ENCODE assay signal across 30 cellular contexts in the genomic region with DNA sequence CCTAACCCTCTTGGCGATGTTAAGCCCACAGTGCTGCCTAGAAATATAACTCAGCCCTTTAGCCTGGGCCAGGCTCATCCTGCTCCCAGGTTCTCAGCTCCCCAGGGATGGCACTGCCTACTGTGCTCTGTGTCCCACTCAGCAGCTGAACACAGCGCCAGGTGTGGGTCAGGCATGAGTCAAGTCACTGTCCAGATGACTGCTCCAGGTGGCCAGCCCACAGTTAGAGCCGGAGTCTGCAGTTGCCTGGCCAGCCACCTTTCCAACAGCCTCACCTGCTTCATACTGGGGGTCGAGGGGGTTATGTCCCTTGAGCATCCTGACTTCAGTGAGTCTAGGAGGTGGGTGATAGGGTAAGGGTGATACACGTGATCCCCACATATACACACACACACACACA. TPM values are rescaled to one million over a fixed set of nuclear protein-coding genes. Genes with fewer than 3 reads are reported as not detected.
A peak's percentile ranks its signal among the peaks of the same experiment; 100 is the strongest.
DNase-seq lines count a peak whose midpoint lies in the region; ATAC-seq and TF ChIP-seq lines count a peak whose summit lies in the region.
"Had no signal": no experiment of that assay in that cellular context is flagged by ENCODE, and none has a peak within 500 bp of the region (broad histone marks: within the 10 kb centered on the region; RNA-seq: fewer than 3 reads in every experiment).

No MANE protein-coding gene starts in this region.

- peak overlapping the region; percentile 14 to 82 (median 39); a peak in 17 of 22 replicates for H3K4me2 ChIP-seq in BLaER1 treated with 17β-estradiol and CSF1 and Interleukin-3, amounts not matched to agents 10 nM and 100 nM

- H3K36me3 ChIP-seq in BLaER1 treated with 17β-estradiol and CSF1 and Interleukin-3, amounts not matched to agents 10 nM and 100 nM = peaks cover 44 to 93% (median 74%) of the 10 kb centered on the region in 11 experiments
- no peaks in the 10 kb centered on the region for H3K36me3 ChIP-seq in WERI-Rb-1
- H3K36me3 ChIP-seq in HAP-1 (replicated peaks) = no peaks in the 10 kb centered on the region; the same call in 1 of the 2 replicates
- no peaks in the 10 kb centered on the region for H3K36me3 ChIP-seq in body of pancreas (replicated peaks in 1 of 2; ENCODE audit: insufficient read depth in 1 of 2, low read depth in 2 of 2)
- H3K36me3 ChIP-seq: heart left ventricle, uterus had no signal

- no peak overlapping the region for H3K4me3 Mint-ChIP-seq in progenitor cell of endocrine pancreas (ENCODE audit: low read depth)
- H3K4me3 Mint-ChIP-seq: activated CD4-positive, alpha-beta T cell treated with anti-CD3 and anti-CD28 coated beads, Interleukin-2, amount 10 ng/mL, durations not matched to agents 7 days and 5 days; dendritic cell treated with granulocyte-macrophage colony-stimulating factor and Interleukin-4, amounts not matched to agents 40 ng/mL and 50 ng/mL, for 4 days; IgD-negative memory B cell; stimulated activated memory B cell treated with anti-CD40 and anti-IgM and Interleukin-4, amounts not matched to agents 10 μg/mL and 1 μg/mL and 100 μg/mL, for 72 hours; WTC11 had no signal

- no peak for ATAC-seq in body of pancreas
- ATAC-seq: heart left ventricle; naive thymus-derived CD4-positive, alpha-beta T cell; Panc1; stimulated activated memory B cell treated with anti-CD40 and anti-IgM and Interleukin-4, amounts not matched to agents 10 μg/mL and 1 μg/mL and 100 μg/mL, for 72 hours; WTC11 had no signal

- no peaks in the 10 kb centered on the region for H3K36me3 Mint-ChIP-seq in progenitor cell of endocrine pancreas (ENCODE audit: insufficient read depth)
- H3K36me3 Mint-ChIP-seq: IgD-negative memory B cell; stimulated activated memory B cell treated with anti-CD40 and anti-IgM and Interleukin-4, amounts not matched to agents 10 μg/mL and 1 μg/mL and 100 μg/mL, for 72 hours; WTC11 had no signal

- H4K20me1 ChIP-seq in BLaER1 treated with 17β-estradiol and CSF1 and Interleukin-3, amounts not matched to agents 10 nM and 100 nM = peaks cover 95 to 99% (median 98%) of the 10 kb centered on the region in 11 experiments

- intact Hi-C loops in body of pancreas (cut with DNase I) = no loop called here

- H3K27ac ChIP-seq in 22Rv1 (peak overlapping the region; percentile 85), WERI-Rb-1 (no peak overlapping the region), body of pancreas (peak overlapping the region in 1 of 4 donors; percentile 18)
- peak overlapping the region in 5 of 11 experiments; percentile 7 to 38 (median 28); a peak in 5 of 22 replicates for H3K27ac ChIP-seq in BLaER1 treated with 17β-estradiol and CSF1 and Interleukin-3, amounts not matched to agents 10 nM and 100 nM
- H3K27ac ChIP-seq: esophagus muscularis mucosa, heart left ventricle, testis, uterus had no signal

- H3K27me3 ChIP-seq in BLaER1 treated with 17β-estradiol and CSF1 and Interleukin-3, amounts not matched to agents 10 nM and 100 nM = no peaks in the 10 kb centered on the region
- no peaks in the 10 kb centered on the region for H3K27me3 ChIP-seq in WERI-Rb-1 (ENCODE audit: insufficient read depth, low read depth, severe bottlenecking)
- no peaks in the 10 kb centered on the region for H3K27me3 ChIP-seq in HAP-1 (ENCODE audit: low read depth)
- H3K27me3 ChIP-seq in body of pancreas = no peaks in the 10 kb centered on the region
- H3K27me3 ChIP-seq: esophagus muscularis mucosa, heart left ventricle, testis, uterus had no signal

- TF ChIP-seq POLR2A in body of pancreas (IDR thresholded peaks at IDR 0.05) = no peak

- no peaks in the 10 kb centered on the region for H3K9me3 Mint-ChIP-seq in progenitor cell of endocrine pancreas (ENCODE audit: low read depth)
- H3K9me3 Mint-ChIP-seq: activated CD4-positive, alpha-beta T cell treated with anti-CD3 and anti-CD28 coated beads, Interleukin-2, amount 10 ng/mL, durations not matched to agents 7 days and 5 days; dendritic cell treated with granulocyte-macrophage colony-stimulating factor and Interleukin-4, amounts not matched to agents 40 ng/mL and 50 ng/mL, for 4 days; IgD-negative memory B cell; naive thymus-derived CD4-positive, alpha-beta T cell; stimulated activated memory B cell treated with anti-CD40 and anti-IgM and Interleukin-4, amounts not matched to agents 10 μg/mL and 1 μg/mL and 100 μg/mL, for 72 hours; WTC11 had no signal

- no peak for TF ChIP-seq CTCF in 22Rv1 (IDR thresholded peaks at IDR 0.05)
- no peak for TF ChIP-seq CTCF in WERI-Rb-1 (IDR thresholded peaks at IDR 0.05; ENCODE audit: low read depth, low read length)
- TF ChIP-seq CTCF in progenitor cell of endocrine pancreas (IDR thresholded peaks at IDR 0.05; ENCODE audit: unreplicated experiment) = no peak
- TF ChIP-seq CTCF in body of pancreas (IDR thresholded peaks at IDR 0.05) = no peak

- in situ Hi-C loops in HAP-1 (cut with MboI; ENCODE audit: low sequenced_read_pairs) = no loop called here

- H3K4me3 ChIP-seq in BLaER1 treated with 17β-estradiol and CSF1 and Interleukin-3, amounts not matched to agents 10 nM and 100 nM = no peak overlapping the region
- H3K4me3 ChIP-seq in WERI-Rb-1 (ENCODE audit: low read depth, low read length) (no peak overlapping the region), HAP-1 (no peak overlapping the region), body of pancreas (no peak overlapping the region)
- H3K4me3 ChIP-seq: esophagus muscularis mucosa, heart left ventricle, testis, uterus had no signal

- H3K27ac Mint-ChIP-seq in progenitor cell of endocrine pancreas = peak overlapping the region; percentile 16
- H3K27ac Mint-ChIP-seq: activated CD4-positive, alpha-beta T cell treated with anti-CD3 and anti-CD28 coated beads, Interleukin-2, amount 10 ng/mL, durations not matched to agents 7 days and 5 days; IgD-negative memory B cell; stimulated activated memory B cell treated with anti-CD40 and anti-IgM and Interleukin-4, amounts not matched to agents 10 μg/mL and 1 μg/mL and 100 μg/mL, for 72 hours had no signal

- WGBS in body of pancreas, 2 donors = 81 to 100% methylated on average over 3 to 5 of the region's 5 CpGs

- H3K9me3 ChIP-seq in BLaER1 treated with 17β-estradiol and CSF1 and Interleukin-3, amounts not matched to agents 10 nM and 100 nM (replicated peaks in 1 of 11) = no peaks in the 10 kb centered on the region
- no peaks in the 10 kb centered on the region for H3K9me3 ChIP-seq in WERI-Rb-1 (ENCODE audit: severe bottlenecking)
- H3K9me3 ChIP-seq in HAP-1 = no peaks in the 10 kb centered on the region
- no peaks in the 10 kb centered on the region for H3K9me3 ChIP-seq in body of pancreas
- H3K9me3 ChIP-seq: esophagus muscularis mucosa, heart left ventricle, testis, uterus had no signal

- no peaks in the 10 kb centered on the region for H3K27me3 Mint-ChIP-seq in progenitor cell of endocrine pancreas
- H3K27me3 Mint-ChIP-seq: activated CD4-positive, alpha-beta T cell treated with anti-CD3 and anti-CD28 coated beads, Interleukin-2, amount 10 ng/mL, durations not matched to agents 7 days and 5 days; dendritic cell treated with granulocyte-macrophage colony-stimulating factor and Interleukin-4, amounts not matched to agents 40 ng/mL and 50 ng/mL, for 4 days; naive thymus-derived CD4-positive, alpha-beta T cell; stimulated activated memory B cell treated with anti-CD40 and anti-IgM and Interleukin-4, amounts not matched to agents 10 μg/mL and 1 μg/mL and 100 μg/mL, for 72 hours had no signal

- peaks cover 93 to 97% (median 95%) of the 10 kb centered on the region in 10 experiments for H3K4me1 ChIP-seq in BLaER1 treated with 17β-estradiol and CSF1 and Interleukin-3, amounts not matched to agents 10 nM and 100 nM
- H3K4me1 ChIP-seq in HAP-1 (no peaks in the 10 kb centered on the region), body of pancreas (peaks cover 69% of the 10 kb centered on the region)
- H3K4me1 ChIP-seq: testis, uterus had no signal

- DNase-seq in WERI-Rb-1 (peak; percentile 55), progenitor cell of endocrine pancreas (ENCODE audit: low spot score, unreplicated experiment) (no peak), SKM-1 treated with dmso at 0.1 percent for 144 hours (lab: John Stamatoyannopoulos, UW; ENCODE audit: unreplicated experiment) (no peak), HAP-1 (ENCODE audit: low spot score in 2 of 2) (no peak), body of pancreas (no peak)
- DNase-seq: activated CD4-positive, alpha-beta T cell treated with anti-CD3 and anti-CD28 coated beads, Interleukin-2, amount 10 ng/mL, durations not matched to agents 7 days and 5 days; activated T-cell treated with anti-CD3 and anti-CD28 coated beads, Interleukin-2, amount 50 U/mL, for 1 hour; Calu3; central memory CD4-positive, alpha-beta T cell; foreskin fibroblast; heart left ventricle; midbrain; MV-4-11; naive thymus-derived CD4-positive, alpha-beta T cell; NCI-H1436; NCI-H226; NCI-H526 treated with DMSO at 0.1 percent for 48 hours; nucleus accumbens; Right ventricle myocardium superior; SW 1271; testis; uterus had no signal

- peaks cover 36% of the 10 kb centered on the region for H3K4me1 Mint-ChIP-seq in progenitor cell of endocrine pancreas (ENCODE audit: low read depth)

- H3K9ac ChIP-seq in BLaER1 treated with 17β-estradiol and CSF1 and Interleukin-3, amounts not matched to agents 10 nM and 100 nM = peak overlapping the region in 5 of 11 experiments; percentile 1 to 42 (median 35); a peak in 6 of 22 replicates

RNA-seq across cellular contexts. Expression of a gene that starts 48.4 kb away (rescaled TPM):
- total RNA-seq in progenitor cell of endocrine pancreas = 60.8 and 61.8 TPM in 2 replicates
- 10 to 100 TPM; 10.5 to 20.0 TPM for total RNA-seq in body of pancreas
